1 cellular context compared by ENCODE assay signal in genomic region chr6:40720375-40720748, GRCh38.
TF ChIP-seq lines count a peak whose summit lies in the region.

No MANE protein-coding gene starts in this region.

TF ChIP-seq in IMR-90, 13 proteins besides CTCF, POLR2A, EP300 and RAD21 (continued from another document):
- TF ChIP-seq, protein P1, sequence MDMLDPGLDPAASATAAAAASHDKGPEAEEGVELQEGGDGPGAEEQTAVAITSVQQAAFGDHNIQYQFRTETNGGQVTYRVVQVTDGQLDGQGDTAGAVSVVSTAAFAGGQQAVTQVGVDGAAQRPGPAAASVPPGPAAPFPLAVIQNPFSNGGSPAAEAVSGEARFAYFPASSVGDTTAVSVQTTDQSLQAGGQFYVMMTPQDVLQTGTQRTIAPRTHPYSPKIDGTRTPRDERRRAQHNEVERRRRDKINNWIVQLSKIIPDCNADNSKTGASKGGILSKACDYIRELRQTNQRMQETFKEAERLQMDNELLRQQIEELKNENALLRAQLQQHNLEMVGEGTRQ (IDR thresholded peaks at IDR 0.05; ENCODE audit: low read depth, low read length): no peak
